Comparison of ENCODE assay signal across 9 cellular contexts in the genomic region with DNA sequence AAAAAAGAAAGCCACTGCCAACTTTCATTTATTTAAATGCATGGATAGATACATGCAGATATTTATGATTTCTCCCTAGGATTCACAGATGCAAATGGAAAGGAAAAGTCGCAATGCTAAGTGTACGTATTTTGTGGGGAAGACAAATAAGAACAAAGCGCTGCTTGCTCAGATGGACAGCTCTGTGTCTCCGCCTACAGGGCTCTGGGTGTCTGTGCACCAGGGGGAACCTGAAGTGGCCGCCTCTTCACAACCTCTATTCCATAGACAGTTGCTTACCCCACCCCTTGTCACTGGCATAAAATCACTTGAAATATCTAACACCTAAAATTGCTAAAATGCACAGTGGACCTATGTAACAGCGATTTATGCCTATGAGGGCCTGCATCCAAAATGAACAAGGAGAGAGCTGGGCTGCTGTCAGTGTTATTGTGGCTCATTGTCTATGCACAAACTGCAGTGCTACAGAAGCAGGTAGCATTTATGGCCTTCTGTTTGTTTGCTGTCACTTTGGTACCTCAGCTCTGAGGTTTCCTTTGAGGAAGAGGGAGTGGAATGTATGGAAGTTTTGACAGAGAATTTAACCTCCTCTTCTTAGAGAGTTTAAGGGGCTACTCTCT. TPM values are rescaled to one million over a fixed set of nuclear protein-coding genes. Genes with fewer than 3 reads are reported as not detected.
DNase-seq lines count a peak whose midpoint lies in the region; ATAC-seq and TF ChIP-seq lines count a peak whose summit lies in the region.
"Had no signal": no experiment of that assay in that cellular context is flagged by ENCODE, and none has a peak within 500 bp of the region (broad histone marks: within the 10 kb centered on the region; RNA-seq: fewer than 3 reads in every experiment).

No MANE protein-coding gene starts in this region.

- H4K20me1 ChIP-seq in KMS-11 (ENCODE audit: insufficient read depth) = no peaks in the 10 kb centered on the region

- H3K27ac ChIP-seq in KMS-11 (no peak overlapping the region), body of pancreas (no peak overlapping the region)

- no peaks in the 10 kb centered on the region for H3K79me2 ChIP-seq in KMS-11 (ENCODE audit: insufficient read depth, low read depth)

- peak; percentile 37 for DNase-seq in Right ventricle myocardium superior
- DNase-seq in Right ventricle myocardium inferior (ENCODE audit: missing footprints) = no peak
- DNase-seq in T-helper 9 cell = peak; percentile 19
- peak; percentile 33 to 56 (median 40) for DNase-seq in body of pancreas
- DNase-seq in kidney epithelial cell (ENCODE audit: low read depth) = no peak
- DNase-seq in stimulated activated CD4-positive, alpha-beta T cell treated with anti-CD3 and anti-CD28 coated beads, TNF-alpha, amount 100 ng/mL, for 48 hours (ENCODE audit: low read depth in 3 of 3) = peak; percentile 9 to 20 (median 16)
- no peak for DNase-seq in HCEC 1CT

- no peaks in the 10 kb centered on the region for H3K9me3 ChIP-seq in body of pancreas

- TF ChIP-seq CTCF in KMS-11 (conservative IDR thresholded peaks at IDR 0.05; ENCODE audit: low read depth, low read length) = peak; percentile 51
- TF ChIP-seq CTCF in body of pancreas (IDR thresholded peaks at IDR 0.05) = peak; percentile 24 to 57 (median 51)
- peak; percentile 71 for TF ChIP-seq CTCF in kidney epithelial cell (IDR thresholded peaks at IDR 0.05; ENCODE audit: insufficient read depth, low read length, poor library complexity, severe bottlenecking)

- H3K36me3 ChIP-seq in KMS-11 (ENCODE audit: insufficient read depth) = no peaks in the 10 kb centered on the region
- no peaks in the 10 kb centered on the region for H3K36me3 ChIP-seq in body of pancreas (replicated peaks in 1 of 2; ENCODE audit: insufficient read depth in 1 of 2, low read depth in 2 of 2)
- no peaks in the 10 kb centered on the region for H3K36me3 ChIP-seq in kidney epithelial cell (ENCODE audit: control insufficient read depth, insufficient read depth, low read length)

- intact Hi-C loops in Right ventricle myocardium superior (cut with DNase I) (no loop called here), Right ventricle myocardium inferior (cut with DNase I) (no loop called here), body of pancreas (cut with DNase I) (no loop called here)

- H3K4me3 ChIP-seq in KMS-11 (IDR thresholded peaks at IDR 0.05; ENCODE audit: insufficient read depth, low read depth, low read length) (no peak overlapping the region), body of pancreas (no peak overlapping the region), kidney epithelial cell (ENCODE audit: low read depth, low read length) (no peak overlapping the region)

- H3K27me3 ChIP-seq in KMS-11 (ENCODE audit: insufficient read depth, low read depth) (no peaks in the 10 kb centered on the region), body of pancreas (no peaks in the 10 kb centered on the region), kidney epithelial cell (ENCODE audit: control insufficient read depth, insufficient read depth, low read length) (no peaks in the 10 kb centered on the region)

- H3K4me1 ChIP-seq in KMS-11 (ENCODE audit: low read depth, poor library complexity, severe bottlenecking) = no peaks in the 10 kb centered on the region
- no peaks in the 10 kb centered on the region for H3K4me1 ChIP-seq in body of pancreas

- H2AFZ ChIP-seq in KMS-11 (ENCODE audit: low read depth) = no peak overlapping the region

- TF ChIP-seq POLR2A in body of pancreas (IDR thresholded peaks at IDR 0.05) = no peak

- 4 to 13% methylated on average over 6 of the region's 6 CpGs for WGBS in body of pancreas, 2 donors

- no peak overlapping the region for H3K4me2 ChIP-seq in KMS-11

- ATAC-seq in Right ventricle myocardium superior (ENCODE audit: poor library complexity) (peak; percentile 49), Right ventricle myocardium inferior (no peak), body of pancreas (no peak)

- H3K9ac ChIP-seq in KMS-11 = no peak overlapping the region

RNA-seq across cellular contexts. Expression of gene PAGE1, which starts 58.6 kb away (rescaled TPM):
- total RNA-seq in Right ventricle myocardium superior = not detected
- total RNA-seq in Right ventricle myocardium inferior = not detected
- total RNA-seq in body of pancreas = not detected
- total RNA-seq in kidney epithelial cell = not detected in 2 replicates
- total RNA-seq: lower leg skin had no signal

Comparison
In these comparisons a context has a peak if more than half of its experiments do, and no peak if none do; other contexts are left out.
1. DNase-seq: peak in Right ventricle myocardium superior (single experiment), T-helper 9 cell (single experiment), body of pancreas (4 of 4) and stimulated activated CD4-positive, alpha-beta T cell treated with anti-CD3 and anti-CD28 coated beads, TNF-alpha, amount 100 ng/mL, for 48 hours (3 of 3); none in Right ventricle myocardium inferior (single experiment), kidney epithelial cell (single experiment) and HCEC 1CT (single experiment).
2. Peak in every context shown above with its lines, with median percentiles within 50 percentile points of each other: CTCF ChIP-seq.